33 cellular contexts compared by ENCODE assay signal in genomic region chr4:73438048-73438447, GRCh38. TPM values are rescaled to one million over a fixed set of nuclear protein-coding genes. Genes with fewer than 3 reads are reported as not detected.
"Had no signal": no experiment of that assay in that cellular context is flagged by ENCODE, and none has a peak within 500 bp of the region (broad histone marks: within the 10 kb centered on the region; RNA-seq: fewer than 3 reads in every experiment).

No MANE protein-coding gene starts in this region.

- H3K36me3 ChIP-seq: stomach, suprapubic skin, thoracic aorta, thyroid gland, tibial artery, tibial nerve, transverse colon, upper lobe of left lung, upper lobe of right lung, uterus, vagina had no signal

- H3K9me3 ChIP-seq: stomach, suprapubic skin, testis, thoracic aorta, thyroid gland, tibial artery, tibial nerve, transverse colon, upper lobe of left lung, upper lobe of right lung, uterus, vagina had no signal

- H3K36me3 Mint-ChIP-seq: stimulated activated effector memory CD8-positive, alpha-beta T cell treated with anti-CD3 and anti-CD28 coated beads, Interleukin-12 subunit alpha, Interleukin-12 subunit beta, amount 100 ng/mL, for 72 hours; stimulated activated memory B cell treated with anti-CD40 and anti-IgM and Interleukin-4, amounts not matched to agents 10 μg/mL and 1 μg/mL and 100 μg/mL, for 72 hours; stimulated activated naive B cell treated with anti-CD40 and anti-IgM and Interleukin-4, amounts not matched to agents 10 μg/mL and 1 μg/mL and 100 μg/mL, for 72 hours; type B pancreatic cell had no signal

- FAIRE-seq: urothelium cell line had no signal

- H3K4me1 ChIP-seq: suprapubic skin, testis, thyroid gland, tibial artery, tibial nerve, transverse colon, upper lobe of left lung, upper lobe of right lung, uterus, vagina had no signal

- H3K9me3 Mint-ChIP-seq: stimulated activated effector memory CD8-positive, alpha-beta T cell treated with anti-CD3 and anti-CD28 coated beads, Interleukin-12 subunit alpha, Interleukin-12 subunit beta, amount 100 ng/mL, for 72 hours; stimulated activated memory B cell treated with anti-CD40 and anti-IgM and Interleukin-4, amounts not matched to agents 10 μg/mL and 1 μg/mL and 100 μg/mL, for 72 hours; stimulated activated naive B cell treated with anti-CD40 and anti-IgM and Interleukin-4, amounts not matched to agents 10 μg/mL and 1 μg/mL and 100 μg/mL, for 72 hours; stimulated activated naive CD8-positive, alpha-beta T cell treated with anti-CD3 and anti-CD28 coated beads, Interleukin-15, amount 100 ng/mL, for 72 hours; stimulated activated naive CD8-positive, alpha-beta T cell treated with anti-CD3 and anti-CD28 coated beads, Interleukin-15, Interleukin-2, amounts not matched to agents 100 ng/mL and 50 ng/mL, for 24 hours; type B pancreatic cell had no signal

- DNase-seq: stimulated activated CD4-positive, alpha-beta T cell treated with anti-CD3 and anti-CD28 coated beads, Interleukin-2, amount 100 ng/mL, for 48 hours; stimulated activated CD4-positive, alpha-beta T cell treated with anti-CD3 and anti-CD28 coated beads, Interleukin-4, amount 100 ng/mL, for 1 hour; stimulated activated CD4-positive, alpha-beta T cell treated with anti-CD3 and anti-CD28 coated beads, Interleukin-4, amount 100 ng/mL, for 24 hours; stimulated activated CD4-positive, alpha-beta T cell treated with anti-CD3 and anti-CD28 coated beads, Interleukin-4, amount 100 ng/mL, for 4 hours; stimulated activated CD8-positive, alpha-beta memory T cell treated with anti-CD3 and anti-CD28 coated beads, Interleukin-4, amount 100 ng/mL, for 48 hours; stimulated activated naive B cell treated with anti-CD40 and anti-IgM and Interleukin-4, amounts not matched to agents 10 μg/mL and 1 μg/mL and 100 μg/mL, for 72 hours; stimulated activated naive CD4-positive, alpha-beta T cell; stimulated activated naive CD4-positive, alpha-beta T cell treated with Interleukin-2 at 50 U/mL for 16 hours; stimulated activated naive CD8-positive, alpha-beta T cell treated with anti-CD3 and anti-CD28 coated beads, Interleukin-15, amount 100 ng/mL, for 72 hours; stimulated activated naive CD8-positive, alpha-beta T cell treated with anti-CD3 and anti-CD28 coated beads, Interleukin-15, Interleukin-2, amounts not matched to agents 100 U/mL and 50 U/mL, for 24 hours; stomach; substantia nigra; testis; thyroid gland; tibial artery; transverse colon; trophoblast cell; upper lobe of left lung; upper lobe of right lung; uterus had no signal

- H3K27me3 Mint-ChIP-seq: stimulated activated naive CD8-positive, alpha-beta T cell treated with anti-CD3 and anti-CD28 coated beads, Interleukin-15, amount 100 ng/mL, for 72 hours; type B pancreatic cell had no signal

- ATAC-seq: stimulated activated effector memory CD8-positive, alpha-beta T cell treated with anti-CD3 and anti-CD28 coated beads, Interleukin-12 subunit alpha, Interleukin-12 subunit beta, amount 100 ng/mL, for 72 hours; stimulated activated memory B cell treated with anti-CD40 and anti-IgM and Interleukin-4, amounts not matched to agents 10 μg/mL and 1 μg/mL and 100 μg/mL, for 72 hours; stimulated activated naive B cell treated with anti-CD40 and anti-IgM and Interleukin-4, amounts not matched to agents 10 μg/mL and 1 μg/mL and 100 μg/mL, for 72 hours; stimulated activated naive CD8-positive, alpha-beta T cell treated with anti-CD3 and anti-CD28 coated beads, Interleukin-15, amount 100 ng/mL, for 72 hours; stimulated activated naive CD8-positive, alpha-beta T cell treated with anti-CD3 and anti-CD28 coated beads, Interleukin-15, Interleukin-2, amounts not matched to agents 100 U/mL and 50 U/mL, for 24 hours; upper lobe of right lung had no signal

- H3K27ac Mint-ChIP-seq: stimulated activated effector memory CD8-positive, alpha-beta T cell treated with anti-CD3 and anti-CD28 coated beads, Interleukin-12 subunit alpha, Interleukin-12 subunit beta, amount 100 ng/mL, for 72 hours; stimulated activated memory B cell treated with anti-CD40 and anti-IgM and Interleukin-4, amounts not matched to agents 10 μg/mL and 1 μg/mL and 100 μg/mL, for 72 hours; stimulated activated naive B cell treated with anti-CD40 and anti-IgM and Interleukin-4, amounts not matched to agents 10 μg/mL and 1 μg/mL and 100 μg/mL, for 72 hours; stimulated activated naive CD8-positive, alpha-beta T cell treated with anti-CD3 and anti-CD28 coated beads, Interleukin-15, amount 100 ng/mL, for 72 hours; stimulated activated naive CD8-positive, alpha-beta T cell treated with anti-CD3 and anti-CD28 coated beads, Interleukin-15, Interleukin-2, amounts not matched to agents 100 ng/mL and 50 ng/mL, for 24 hours; type B pancreatic cell had no signal

- H3K4me3 Mint-ChIP-seq: stimulated activated effector memory CD8-positive, alpha-beta T cell treated with anti-CD3 and anti-CD28 coated beads, Interleukin-12 subunit alpha, Interleukin-12 subunit beta, amount 100 ng/mL, for 72 hours; stimulated activated memory B cell treated with anti-CD40 and anti-IgM and Interleukin-4, amounts not matched to agents 10 μg/mL and 1 μg/mL and 100 μg/mL, for 72 hours; stimulated activated naive B cell treated with anti-CD40 and anti-IgM and Interleukin-4, amounts not matched to agents 10 μg/mL and 1 μg/mL and 100 μg/mL, for 72 hours; stimulated activated naive CD8-positive, alpha-beta T cell treated with anti-CD3 and anti-CD28 coated beads, Interleukin-15, amount 100 ng/mL, for 72 hours; stimulated activated naive CD8-positive, alpha-beta T cell treated with anti-CD3 and anti-CD28 coated beads, Interleukin-15, Interleukin-2, amounts not matched to agents 100 ng/mL and 50 ng/mL, for 24 hours; type B pancreatic cell had no signal

- H3K27ac ChIP-seq: stomach, suprapubic skin, testis, thoracic aorta, thyroid gland, tibial artery, tibial nerve, transverse colon, upper lobe of left lung, upper lobe of right lung, uterus, vagina had no signal

- H3K4me1 Mint-ChIP-seq: stimulated activated effector memory CD8-positive, alpha-beta T cell treated with anti-CD3 and anti-CD28 coated beads, Interleukin-12 subunit alpha, Interleukin-12 subunit beta, amount 100 ng/mL, for 72 hours; stimulated activated memory B cell treated with anti-CD40 and anti-IgM and Interleukin-4, amounts not matched to agents 10 μg/mL and 1 μg/mL and 100 μg/mL, for 72 hours; stimulated activated naive B cell treated with anti-CD40 and anti-IgM and Interleukin-4, amounts not matched to agents 10 μg/mL and 1 μg/mL and 100 μg/mL, for 72 hours; stimulated activated naive CD8-positive, alpha-beta T cell treated with anti-CD3 and anti-CD28 coated beads, Interleukin-15, amount 100 ng/mL, for 72 hours had no signal

- H3K27me3 ChIP-seq: stomach, suprapubic skin, testis, thyroid gland, tibial artery, tibial nerve, transverse colon, upper lobe of left lung, upper lobe of right lung, uterus, vagina had no signal

- H3K4me3 ChIP-seq: stomach, suprapubic skin, testis, thoracic aorta, thyroid gland, tibial artery, tibial nerve, transverse colon, upper lobe of left lung, upper lobe of right lung, uterus, vagina had no signal

RNA-seq across cellular contexts. Expression of gene AFP, which starts 2.0 kb away (rescaled TPM):
- total RNA-seq: subcutaneous adipose tissue, suprapubic skin, temporal lobe, testis, thoracic aorta, thyroid gland, tibial nerve, transverse colon, upper lobe of right lung, ureter, urinary bladder, uterus, vagina had no signal
- polyA plus RNA-seq: stomach, urinary bladder had no signal

RNA-seq across cellular contexts. Expression of gene ALB, which starts 34.0 kb away (rescaled TPM):
- total RNA-seq: thoracic aorta, vagina had no signal

RNA-seq across cellular contexts. Expression of gene AFM, which starts 43.5 kb away (rescaled TPM):
- total RNA-seq: subcutaneous adipose tissue, suprapubic skin, temporal lobe, thoracic aorta, thyroid gland, tibial nerve, transverse colon, upper lobe of right lung, ureter, urinary bladder, vagina had no signal
